ENCODE assay signal across 8 cellular contexts in genomic region chr4:78057135-78057599, GRCh38. TPM values are rescaled to one million over a fixed set of nuclear protein-coding genes. Genes with fewer than 3 reads are reported as not detected.
DNase-seq lines count a peak whose midpoint lies in the region; ATAC-seq and TF ChIP-seq lines count a peak whose summit lies in the region.

FRAS1 (plus strand) TSS chr4:78057323; CDS start chr4:78058010, 687 bp downstream.

- peaks cover 47% of the 10 kb centered on the region for H3K27me3 Mint-ChIP-seq in activated naive CD4-positive, alpha-beta T cell treated with anti-CD3 and anti-CD28 coated beads for 36 hours (ENCODE audit: low read depth)

- no peaks in the 10 kb centered on the region for H3K36me3 Mint-ChIP-seq in activated naive CD4-positive, alpha-beta T cell treated with anti-CD3 and anti-CD28 coated beads for 36 hours (ENCODE audit: low read depth)

- H3K4me3 ChIP-seq in cardiac fibroblast (replicated peaks in 1 of 2; ENCODE audit: low read depth in 2 of 2, low read length in 2 of 2) (peak within 1 kb of the TSS; percentile 52 to 83), kidney epithelial cell (ENCODE audit: low read depth, low read length) (peak within 1 kb of the TSS; percentile 49)

- ATAC-seq in HG03159 (IDR thresholded peaks at IDR 0.05; ENCODE audit: unreplicated experiment): peak; percentile 34

- CTCF ChIA-PET in activated naive CD4-positive, alpha-beta T cell treated with anti-CD3 and anti-CD28 coated beads for 36 hours (lab: Charles Lee): interaction anchor here (0.9 kb wide), 1 partner anchor 26 kb away, joined by 3 read pairs; no protein-coding TSS in a partner anchor

- TF ChIP-seq CTCF in cardiac fibroblast (IDR thresholded peaks at IDR 0.05; ENCODE audit: low read depth, low read length) (no peak), kidney epithelial cell (IDR thresholded peaks at IDR 0.05; ENCODE audit: insufficient read depth, low read length, poor library complexity, severe bottlenecking) (no peak)

- H3K27me3 ChIP-seq in kidney epithelial cell (ENCODE audit: control insufficient read depth, insufficient read depth, low read length): no peaks in the 10 kb centered on the region

- H3K4me1 Mint-ChIP-seq in activated naive CD4-positive, alpha-beta T cell treated with anti-CD3 and anti-CD28 coated beads for 36 hours (ENCODE audit: low read depth): peaks cover 21% of the 10 kb centered on the region

- peak within 1 kb of the TSS; percentile 65 for H3K4me3 Mint-ChIP-seq in activated naive CD4-positive, alpha-beta T cell treated with anti-CD3 and anti-CD28 coated beads for 36 hours

- intact Hi-C loops in activated naive CD4-positive, alpha-beta T cell treated with anti-CD3 and anti-CD28 coated beads for 36 hours (cut with micrococcal nuclease): loop anchor here (1.0 to 10.0 kb wide), 4 partner anchors 240 to 879 kb away; partner anchors contain the start of gene CNOT6L

- no peaks in the 10 kb centered on the region for H3K36me3 ChIP-seq in kidney epithelial cell (ENCODE audit: control insufficient read depth, insufficient read depth, low read length)

- DNase-seq in activated naive CD4-positive, alpha-beta T cell treated with anti-CD3 and anti-CD28 coated beads for 36 hours: peak; percentile 13
- no peak for DNase-seq in activated naive CD4-positive, alpha-beta T cell treated with anti-CD3 and anti-CD28 coated beads, Interleukin-2, amount 50 U/mL, for 16 hours
- DNase-seq in OCI-M1 (lab: John Stamatoyannopoulos, UW): peak; percentile 27
- DNase-seq in cardiac fibroblast (ENCODE audit: low read depth in 2 of 2): peak in 1 of 2 donors; percentile 50
- DNase-seq in kidney epithelial cell (ENCODE audit: low read depth): no peak
- peak; percentile 47 for DNase-seq in stimulated activated CD8-positive, alpha-beta memory T cell treated with anti-CD3 and anti-CD28 coated beads, Interleukin-4, amount 100 ng/mL, for 48 hours
- DNase-seq in NCI-H1048 (lab: John Stamatoyannopoulos, UW): no peak

- H3K27ac Mint-ChIP-seq in activated naive CD4-positive, alpha-beta T cell treated with anti-CD3 and anti-CD28 coated beads for 36 hours: no peak within 1 kb of the TSS

- H3K9me3 Mint-ChIP-seq in activated naive CD4-positive, alpha-beta T cell treated with anti-CD3 and anti-CD28 coated beads for 36 hours: no peaks in the 10 kb centered on the region

RNA-seq across cellular contexts. Expression of gene FRAS1, which starts in this region (rescaled TPM):
- not detected for total RNA-seq in activated naive CD4-positive, alpha-beta T cell treated with anti-CD3 and anti-CD28 coated beads for 36 hours
- 28.4 and 35.8 TPM in 2 replicates for total RNA-seq in kidney epithelial cell

Comparison
In these comparisons a context has a peak if more than half of its experiments do, and no peak if none do; other contexts are left out.
1. RNA of gene FRAS1 (total RNA-seq): 28.4 to 35.8 TPM in kidney epithelial cell; not detected in activated naive CD4-positive, alpha-beta T cell treated with anti-CD3 and anti-CD28 coated beads for 36 hours; every median in the first group is over 10 times any median in the second.
2. Peak in DNase-seq in activated naive CD4-positive, alpha-beta T cell treated with anti-CD3 and anti-CD28 coated beads for 36 hours; RNA of the gene not detected or under 1 TPM.
3. DNase-seq: peak in OCI-M1 (single experiment) and stimulated activated CD8-positive, alpha-beta memory T cell treated with anti-CD3 and anti-CD28 coated beads, Interleukin-4, amount 100 ng/mL, for 48 hours (single experiment); none in activated naive CD4-positive, alpha-beta T cell treated with anti-CD3 and anti-CD28 coated beads, Interleukin-2, amount 50 U/mL, for 16 hours (single experiment), kidney epithelial cell (single experiment) and NCI-H1048 (single experiment).